In the genomic region with DNA sequence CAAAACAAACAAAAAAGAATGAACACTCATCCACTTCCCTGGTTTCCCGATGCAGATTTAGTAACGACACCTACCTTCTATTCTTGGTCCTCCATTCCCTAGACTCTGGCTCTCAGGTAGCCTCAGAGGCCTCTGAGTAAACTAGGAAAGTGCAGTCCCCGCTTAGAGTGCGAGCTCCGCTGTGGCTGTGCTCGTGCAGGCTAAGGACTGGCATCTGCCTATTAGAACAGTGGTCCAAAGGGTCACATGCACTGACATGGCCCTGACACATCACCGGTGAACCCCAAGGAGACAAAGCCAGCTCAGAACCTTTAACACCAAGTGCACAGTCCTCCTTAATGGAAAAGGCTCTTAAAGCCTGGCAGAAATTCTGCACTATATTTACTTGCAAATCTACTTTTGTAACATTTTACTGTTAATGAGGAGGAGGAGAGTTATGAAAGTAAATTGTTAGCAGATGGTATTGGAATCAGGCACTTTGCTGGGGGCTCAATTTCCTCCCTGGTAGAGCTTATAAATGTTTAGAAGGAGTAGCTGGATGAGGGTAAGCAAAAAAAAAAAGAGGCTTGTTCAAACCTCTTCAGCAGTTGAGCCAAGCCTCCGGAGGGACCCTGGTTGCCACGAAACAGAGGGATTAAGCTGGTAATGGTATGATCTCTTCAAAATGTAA, we compare ENCODE assay signal across 12 cellular contexts. TPM values are rescaled to one million over a fixed set of nuclear protein-coding genes. Genes with fewer than 3 reads are reported as not detected.
DNase-seq lines count a peak whose midpoint lies in the region; ATAC-seq and TF ChIP-seq lines count a peak whose summit lies in the region.
"Had no signal": no experiment of that assay in that cellular context is flagged by ENCODE, and none has a peak within 500 bp of the region (broad histone marks: within the 10 kb centered on the region; RNA-seq: fewer than 3 reads in every experiment).

No MANE protein-coding gene starts in this region.

- H3K4me3 ChIP-seq in psoas muscle: no peak overlapping the region
- H3K4me3 ChIP-seq: BLaER1 treated with 17β-estradiol and CSF1 and Interleukin-3, amounts not matched to agents 10 nM and 100 nM; MG63 had no signal

- no peaks in the 10 kb centered on the region for H3K9me3 Mint-ChIP-seq in CD4-positive, alpha-beta T cell
- no peaks in the 10 kb centered on the region for H3K9me3 Mint-ChIP-seq in activated CD8-positive, alpha-beta T cell treated with anti-CD3 and anti-CD28 coated beads for 36 hours
- H3K9me3 Mint-ChIP-seq: activated naive CD4-positive, alpha-beta T cell treated with anti-CD3 and anti-CD28 coated beads, Interleukin-2, amount 50 U/mL, for 24 hours had no signal

- peaks cover 98% of the 10 kb centered on the region for H3K4me1 ChIP-seq in psoas muscle

- H3K27me3 ChIP-seq in CD4-positive, alpha-beta T cell (ENCODE audit: control insufficient read depth, insufficient read depth, low read length): no peaks in the 10 kb centered on the region
- H3K27me3 ChIP-seq in psoas muscle (ENCODE audit: insufficient read depth in 3 of 3, low read length in 2 of 3): no peaks in the 10 kb centered on the region
- H3K27me3 ChIP-seq: BLaER1 treated with 17β-estradiol and CSF1 and Interleukin-3, amounts not matched to agents 10 nM and 100 nM; MG63 had no signal

- ATAC-seq in CD4-positive, alpha-beta T cell (ENCODE audit: poor library complexity): no peak
- ATAC-seq in psoas muscle: peak; percentile 30 to 54 (median 42)
- ATAC-seq in activated CD8-positive, alpha-beta T cell treated with anti-CD3 and anti-CD28 coated beads for 36 hours: no peak
- ATAC-seq in GM21423 (IDR thresholded peaks at IDR 0.05; ENCODE audit: unreplicated experiment): no peak

- POLR2A ChIA-PET in CD4-positive, alpha-beta T cell (lab: Charles Lee): interaction anchor here (0.6 kb wide), 1 partner anchor 376 kb away, joined by 3 read pairs; no protein-coding TSS in a partner anchor
- POLR2A ChIA-PET in activated CD8-positive, alpha-beta T cell treated with anti-CD3 and anti-CD28 coated beads for 36 hours (lab: Charles Lee): no interaction called here

- CTCF ChIA-PET in CD4-positive, alpha-beta T cell (lab: Charles Lee): no interaction called here
- CTCF ChIA-PET in activated CD8-positive, alpha-beta T cell treated with anti-CD3 and anti-CD28 coated beads for 36 hours (lab: Charles Lee): no interaction called here

- H3K27ac ChIP-seq in CD4-positive, alpha-beta T cell (ENCODE audit: low read depth, low read length): no peak overlapping the region
- H3K27ac ChIP-seq in psoas muscle: peak overlapping the region; percentile 57
- H3K27ac ChIP-seq: BLaER1 treated with 17β-estradiol and CSF1 and Interleukin-3, amounts not matched to agents 10 nM and 100 nM had no signal

- peak overlapping the region; percentile 3 for H3K27ac Mint-ChIP-seq in CD4-positive, alpha-beta T cell
- H3K27ac Mint-ChIP-seq in activated CD8-positive, alpha-beta T cell treated with anti-CD3 and anti-CD28 coated beads for 36 hours: no peak overlapping the region
- H3K27ac Mint-ChIP-seq: activated naive CD4-positive, alpha-beta T cell treated with anti-CD3 and anti-CD28 coated beads, Interleukin-2, amount 50 U/mL, for 24 hours had no signal

- H3K4me1 Mint-ChIP-seq in CD4-positive, alpha-beta T cell (ENCODE audit: low read depth): peaks cover 92% of the 10 kb centered on the region
- peaks cover 77% of the 10 kb centered on the region for H3K4me1 Mint-ChIP-seq in activated CD8-positive, alpha-beta T cell treated with anti-CD3 and anti-CD28 coated beads for 36 hours (ENCODE audit: low read depth)

- 48 to 64% (median 56%) methylated on average over 9 of the region's 9 CpGs for WGBS in psoas muscle, 3 donors

- TF ChIP-seq CTCF in CD4-positive, alpha-beta T cell (IDR thresholded peaks at IDR 0.05): no peak
- TF ChIP-seq CTCF in psoas muscle (IDR thresholded peaks at IDR 0.05) (no peak), GM13977 (IDR thresholded peaks at IDR 0.05; ENCODE audit: extremely low read depth, insufficient read depth, missing control alignments) (no peak)
- TF ChIP-seq CTCF in activated CD8-positive, alpha-beta T cell treated with anti-CD3 and anti-CD28 coated beads for 36 hours (IDR thresholded peaks at IDR 0.05): no peak

- DNase-seq in CD4-positive, alpha-beta T cell: no peak
- DNase-seq in NCI-H82 treated with DMSO at 0.1 percent for 48 hours (lab: John Stamatoyannopoulos, UW; ENCODE audit: unreplicated experiment) (peak; percentile 9), fibroblast of gingiva (ENCODE audit: low read depth) (peak; percentile 75), psoas muscle (no peak), GM13977 (ENCODE audit: low spot score) (no peak)
- DNase-seq in activated CD8-positive, alpha-beta T cell treated with anti-CD3 and anti-CD28 coated beads for 36 hours: no peak
- DNase-seq: effector memory CD4-positive, alpha-beta T cell; MG63; NCI-H1694 treated with DMSO at 0.1 percent for 48 hours had no signal

- H3K9me3 ChIP-seq in CD4-positive, alpha-beta T cell (ENCODE audit: control insufficient read depth, low read length): no peaks in the 10 kb centered on the region
- H3K9me3 ChIP-seq in psoas muscle: no peaks in the 10 kb centered on the region
- H3K9me3 ChIP-seq: BLaER1 treated with 17β-estradiol and CSF1 and Interleukin-3, amounts not matched to agents 10 nM and 100 nM; MG63 had no signal

- in situ Hi-C loops in GM13977 (cut with MboI; ENCODE audit: low pct_unique_long_range_greater_than_20kb, low sequenced_read_pairs, unreplicated experiment): no loop called here

- peaks cover 4% of the 10 kb centered on the region for H3K36me3 Mint-ChIP-seq in CD4-positive, alpha-beta T cell (ENCODE audit: low read depth)
- peaks cover 7% of the 10 kb centered on the region for H3K36me3 Mint-ChIP-seq in activated CD8-positive, alpha-beta T cell treated with anti-CD3 and anti-CD28 coated beads for 36 hours (ENCODE audit: low read depth)

- intact Hi-C loops in CD4-positive, alpha-beta T cell (cut with DNase I, micrococcal nuclease): no loop called here
- intact Hi-C loops in psoas muscle (cut with DNase I): no loop called here
- intact Hi-C loops in activated CD8-positive, alpha-beta T cell treated with anti-CD3 and anti-CD28 coated beads for 36 hours (cut with micrococcal nuclease): no loop called here

- H3K27me3 Mint-ChIP-seq in CD4-positive, alpha-beta T cell: no peaks in the 10 kb centered on the region
- H3K27me3 Mint-ChIP-seq in activated CD8-positive, alpha-beta T cell treated with anti-CD3 and anti-CD28 coated beads for 36 hours: no peaks in the 10 kb centered on the region
- H3K27me3 Mint-ChIP-seq: activated naive CD4-positive, alpha-beta T cell treated with anti-CD3 and anti-CD28 coated beads, Interleukin-2, amount 50 U/mL, for 24 hours had no signal

- no peak overlapping the region for H3K4me3 Mint-ChIP-seq in CD4-positive, alpha-beta T cell
- H3K4me3 Mint-ChIP-seq in activated CD8-positive, alpha-beta T cell treated with anti-CD3 and anti-CD28 coated beads for 36 hours: no peak overlapping the region
- H3K4me3 Mint-ChIP-seq: activated naive CD4-positive, alpha-beta T cell treated with anti-CD3 and anti-CD28 coated beads, Interleukin-2, amount 50 U/mL, for 24 hours had no signal

- no peaks in the 10 kb centered on the region for H3K36me3 ChIP-seq in psoas muscle (ENCODE audit: insufficient read depth in 1 of 2, low read depth in 1 of 2)
- H3K36me3 ChIP-seq: MG63 had no signal

RNA-seq across cellular contexts. Expression of gene VGLL4, which starts 31.1 kb away (rescaled TPM):
- total RNA-seq in CD4-positive, alpha-beta T cell: 10 to 100 TPM; 10.5 to 11.3 TPM
- total RNA-seq in psoas muscle: 10 to 100 TPM; 11.2 to 14.8 (median 12.7) TPM
- polyA plus RNA-seq in psoas muscle: 10 to 100 TPM in 1 of 3 donors, 1 to 10 TPM in 2; 8.0 to 14.5 (median 8.3) TPM
- total RNA-seq in activated CD8-positive, alpha-beta T cell treated with anti-CD3 and anti-CD28 coated beads for 36 hours: 10 to 100 TPM; 54.4 to 60.2 TPM

Comparison
In these comparisons a context has a peak if more than half of its experiments do, and no peak if none do; other contexts are left out.
1. ATAC-seq: peak in psoas muscle (4 of 4); none in CD4-positive, alpha-beta T cell (single experiment), activated CD8-positive, alpha-beta T cell treated with anti-CD3 and anti-CD28 coated beads for 36 hours (single experiment) and GM21423 (single experiment).
2. DNase-seq: peak in NCI-H82 treated with DMSO at 0.1 percent for 48 hours (single experiment) and fibroblast of gingiva (single experiment); none in CD4-positive, alpha-beta T cell (0 of 10), psoas muscle (0 of 2), activated CD8-positive, alpha-beta T cell treated with anti-CD3 and anti-CD28 coated beads for 36 hours (single experiment) and GM13977 (single experiment).